Comparison of ENCODE assay signal across 14 cellular contexts in genomic region chr15:96367436-96368200, GRCh38. TPM values are rescaled to one million over a fixed set of nuclear protein-coding genes. Genes with fewer than 3 reads are reported as not detected.
DNase-seq lines count a peak whose midpoint lies in the region; ATAC-seq and TF ChIP-seq lines count a peak whose summit lies in the region.
"Had no signal": no experiment of that assay in that cellular context is flagged by ENCODE, and none has a peak within 500 bp of the region (broad histone marks: within the 10 kb centered on the region; RNA-seq: fewer than 3 reads in every experiment).

No MANE protein-coding gene starts in this region.

- H2AFZ ChIP-seq in neural progenitor cell (replicated peaks): peak overlapping the region; percentile 71

- peaks cover 72% of the 10 kb centered on the region for H3F3A ChIP-seq in neural progenitor cell (ENCODE audit: low read depth)

- H3K79me2 ChIP-seq in neural progenitor cell (ENCODE audit: low read depth): no peaks in the 10 kb centered on the region

- TF ChIP-seq CTCF in endodermal cell (conservative IDR thresholded peaks at IDR 0.05) (no peak), neural progenitor cell (IDR thresholded peaks at IDR 0.05) (no peak)

- no peak overlapping the region for H3K27ac Mint-ChIP-seq in endodermal cell
- no peak overlapping the region for H3K27ac Mint-ChIP-seq in neural progenitor cell

- intact Hi-C loops in right cardiac atrium (cut with DNase I) (loop anchor here in 1 of 4 donors (10.0 kb wide), 1 partner anchor 47 kb away; no protein-coding TSS in a partner anchor), cardiac septum (cut with DNase I) (loop anchor here (10.0 kb wide), 1 partner anchor 47 kb away; no protein-coding TSS in a partner anchor)

- H3K27ac ChIP-seq in right cardiac atrium (ENCODE audit: low read length) (no peak overlapping the region), endodermal cell (ENCODE audit: low read depth, low read length) (no peak overlapping the region), neural progenitor cell (no peak overlapping the region)
- no peak overlapping the region for H3K27ac ChIP-seq in effector memory CD4-positive, alpha-beta T cell (ENCODE audit: insufficient read depth, low read length, poor library complexity, severe bottlenecking)
- H3K27ac ChIP-seq: SK-N-MC had no signal

- WGBS in right cardiac atrium: 35% methylated on average over 27 of the region's 27 CpGs
- 5 to 7% methylated on average over 19 to 27 of the region's 27 CpGs for WGBS in endodermal cell (ENCODE audit: insufficient coverage in 1 of 2, insufficient read length in 1 of 2), 2 experiments

- H3K9me3 Mint-ChIP-seq in endodermal cell: no peaks in the 10 kb centered on the region
- peaks cover 7% of the 10 kb centered on the region for H3K9me3 Mint-ChIP-seq in neural progenitor cell

- peaks cover 44% of the 10 kb centered on the region for H4K20me1 ChIP-seq in neural progenitor cell (ENCODE audit: low read depth)

- no peaks in the 10 kb centered on the region for H3K4me1 ChIP-seq in right cardiac atrium (ENCODE audit: control insufficient read depth, insufficient read depth, low read length)
- H3K4me1 ChIP-seq in endodermal cell (ENCODE audit: control insufficient read depth, insufficient read depth, low read length): peaks cover 21% of the 10 kb centered on the region
- peaks cover 78% of the 10 kb centered on the region for H3K4me1 ChIP-seq in neural progenitor cell
- no peaks in the 10 kb centered on the region for H3K4me1 ChIP-seq in effector memory CD4-positive, alpha-beta T cell (ENCODE audit: control insufficient read depth, insufficient read depth, low read length, poor library complexity, severe bottlenecking)

- H3K36me3 ChIP-seq in endodermal cell (ENCODE audit: control insufficient read depth, insufficient read depth, low read length) (no peaks in the 10 kb centered on the region), neural progenitor cell (no peaks in the 10 kb centered on the region)
- no peaks in the 10 kb centered on the region for H3K36me3 ChIP-seq in effector memory CD4-positive, alpha-beta T cell (ENCODE audit: control insufficient read depth, insufficient read depth, low read length)

- peak overlapping the region; percentile 38 for H3K4me3 Mint-ChIP-seq in endodermal cell
- peak overlapping the region; percentile 34 for H3K4me3 Mint-ChIP-seq in neural progenitor cell

- no peaks in the 10 kb centered on the region for H3K9me3 ChIP-seq in right cardiac atrium (ENCODE audit: control insufficient read depth, low read length)
- H3K9me3 ChIP-seq in endodermal cell (ENCODE audit: control insufficient read depth, low read length): no peaks in the 10 kb centered on the region
- no peaks in the 10 kb centered on the region for H3K9me3 ChIP-seq in neural progenitor cell (ENCODE audit: low read depth)
- H3K9me3 ChIP-seq in effector memory CD4-positive, alpha-beta T cell (ENCODE audit: control insufficient read depth, low read length): no peaks in the 10 kb centered on the region

- peak in 1 of 2 donors; percentile 8 for ATAC-seq in right cardiac atrium
- no peak for ATAC-seq in HG02852 (IDR thresholded peaks at IDR 0.05; ENCODE audit: unreplicated experiment)
- ATAC-seq: sciatic nerve had no signal

- H3K27me3 ChIP-seq in right cardiac atrium (ENCODE audit: control insufficient read depth, insufficient read depth): no peaks in the 10 kb centered on the region
- peaks cover 100% of the 10 kb centered on the region for H3K27me3 ChIP-seq in endodermal cell (ENCODE audit: control insufficient read depth, insufficient read depth, low read length, poor library complexity, severe bottlenecking)
- H3K27me3 ChIP-seq in neural progenitor cell: peaks cover 100% of the 10 kb centered on the region
- peaks cover 29% of the 10 kb centered on the region for H3K27me3 ChIP-seq in effector memory CD4-positive, alpha-beta T cell (replicated peaks; ENCODE audit: control insufficient read depth, insufficient read depth, low read length, poor library complexity, severe bottlenecking)

- H3K4me2 ChIP-seq in neural progenitor cell: peak overlapping the region; percentile 87

- DNase-seq in right cardiac atrium: peak in 1 of 3 donors; percentile 37
- no peak for DNase-seq in cardiac septum (ENCODE audit: low spot score)
- DNase-seq in endodermal cell: peak; percentile 58
- peak; percentile 57 for DNase-seq in neural progenitor cell (ENCODE audit: low spot score)
- no peak for DNase-seq in SKM-1 (lab: John Stamatoyannopoulos, UW; ENCODE audit: unreplicated experiment)
- DNase-seq in effector memory CD4-positive, alpha-beta T cell: no peak
- no peak for DNase-seq in 8988T
- DNase-seq: NCI-H146; NCI-H446; stimulated activated CD4-positive, alpha-beta T cell treated with anti-CD3 and anti-CD28 coated beads, Interleukin-4, amount 100 ng/mL, for 24 hours had no signal

- H3K4me3 ChIP-seq in right cardiac atrium (ENCODE audit: low read length) (peak overlapping the region; percentile 18), endodermal cell (ENCODE audit: low read length) (peak overlapping the region; percentile 56), neural progenitor cell (peak overlapping the region; percentile 52)
- no peak overlapping the region for H3K4me3 ChIP-seq in effector memory CD4-positive, alpha-beta T cell (ENCODE audit: insufficient read depth, low read depth, low read length, poor library complexity, severe bottlenecking)

- no peaks in the 10 kb centered on the region for H3K27me3 Mint-ChIP-seq in endodermal cell (ENCODE audit: insufficient read depth)
- H3K27me3 Mint-ChIP-seq in neural progenitor cell (ENCODE audit: insufficient read depth, low read depth): peaks cover 79% of the 10 kb centered on the region

- H3K4me1 Mint-ChIP-seq in endodermal cell (peaks cover 34% of the 10 kb centered on the region), neural progenitor cell (peaks cover 52% of the 10 kb centered on the region)

- no peak overlapping the region for H3K9ac ChIP-seq in endodermal cell (ENCODE audit: extremely low read depth, low read length, poor library complexity, severe bottlenecking)
- no peak overlapping the region for H3K9ac ChIP-seq in neural progenitor cell

- no peaks in the 10 kb centered on the region for H3K36me3 Mint-ChIP-seq in endodermal cell (ENCODE audit: low read depth)
- no peaks in the 10 kb centered on the region for H3K36me3 Mint-ChIP-seq in neural progenitor cell

RNA-seq across cellular contexts. Expression of gene NR2F2, which starts 37.1 kb away (rescaled TPM):
- total RNA-seq in right cardiac atrium (10 to 100 TPM; 44.3 to 68.6 (median 54.8) TPM), cardiac septum (21.0 TPM), endodermal cell (1 to 10 TPM in 1 of 2 donors, under 1 TPM in 1; 0.73 to 3.3 TPM), neural progenitor cell (ENCODE audit: low replicate concordance) (24.6 and 32.1 TPM in 2 replicates)
- 43.0 TPM for polyA plus RNA-seq in right cardiac atrium
- 54.2 TPM for polyA plus RNA-seq in endodermal cell (2013, experiment 1 of 2)
- 40.9 TPM for polyA plus RNA-seq in endodermal cell (2013, experiment 2 of 2)
- total RNA-seq: OCI-LY7 had no signal

Comparison
In these comparisons a context has a peak if more than half of its experiments do, and no peak if none do; other contexts are left out.
1. DNase-seq: peak in endodermal cell (single experiment) and neural progenitor cell (single experiment); none in cardiac septum (single experiment), SKM-1 (single experiment), effector memory CD4-positive, alpha-beta T cell (0 of 3) and 8988T (single experiment).